In genomic region chr3:40841570-40842109, GRCh38 we compare ENCODE assay signal across 1 cellular context.
A peak's percentile ranks its signal among the peaks of the same experiment; 100 is the strongest.
TF ChIP-seq lines count a peak whose summit lies in the region.

No MANE protein-coding gene starts in this region.

TF ChIP-seq in HepG2, 621 proteins besides CTCF, POLR2A, EP300 and RAD21 (continued from another document):
- TF ChIP-seq ARID5B (CRISPR knock-in tag; IDR thresholded peaks at IDR 0.05) (0 out of 2 replicates have a peak, but pooled peaks have one; percentile 26), MTF2 (CRISPR knock-in tag; IDR thresholded peaks at IDR 0.05; ENCODE audit: borderline replicate concordance) (no peak), DR1 (CRISPR knock-in tag; IDR thresholded peaks at IDR 0.05) (no peak), SOX13 (IDR thresholded peaks at IDR 0.05) (no peak), SOX13 (CRISPR knock-in tag; conservative IDR thresholded peaks at IDR 0.05 in 1 of 2, IDR thresholded peaks at IDR 0.05 in 1 of 2) (peak in 1 of 2 experiments; percentile 70; a peak in 2 of 4 replicates), BCL6 (CRISPR knock-in tag; IDR thresholded peaks at IDR 0.05) (peak; percentile 34), TCF7L2 (IDR thresholded peaks at IDR 0.05; ENCODE audit: low read depth, low read length) (no peak), TIGD3 (CRISPR knock-in tag; IDR thresholded peaks at IDR 0.05; ENCODE audit: borderline replicate concordance) (no peak), STAT5B (CRISPR knock-in tag; IDR thresholded peaks at IDR 0.05) (no peak), GRHL1 (CRISPR knock-in tag; conservative IDR thresholded peaks at IDR 0.05) (no peak), ZNF605 (CRISPR knock-in tag; IDR thresholded peaks at IDR 0.05) (no peak)
